14 cellular contexts compared by ENCODE assay signal in genomic region chr1:178513278-178513983, GRCh38. TPM values are rescaled to one million over a fixed set of nuclear protein-coding genes. Genes with fewer than 3 reads are reported as not detected.
A peak's percentile ranks its signal among the peaks of the same experiment; 100 is the strongest.
DNase-seq lines count a peak whose midpoint lies in the region; ATAC-seq, FAIRE-seq and TF ChIP-seq lines count a peak whose summit lies in the region.
"Had no signal": no experiment of that assay in that cellular context is flagged by ENCODE, and none has a peak within 500 bp of the region (broad histone marks: within the 10 kb centered on the region; RNA-seq: fewer than 3 reads in every experiment).

No MANE protein-coding gene starts in this region.

- H3K4me3 ChIP-seq in AG10803 (ENCODE audit: low read length) (no peak overlapping the region), epithelial cell of esophagus (ENCODE audit: low read length) (no peak overlapping the region), lower lobe of right lung (no peak overlapping the region)

- DNase-seq in AG10803 (ENCODE audit: low read depth), result peak; percentile 52
- DNase-seq in NCI-H446 treated with DMSO at 0.1 percent for 48 hours (lab: John Stamatoyannopoulos, UW), result peak; percentile 32
- DNase-seq in epithelial cell of esophagus (ENCODE audit: low read depth), result peak; percentile 27
- no peak for DNase-seq in lower lobe of right lung
- no peak for DNase-seq in NCI-H2107 treated with DMSO at 0.1 percent for 48 hours (lab: John Stamatoyannopoulos, UW; ENCODE audit: unreplicated experiment)
- no peak for DNase-seq in GM19240 (ENCODE audit: insufficient read length, low spot score)
- no peak for DNase-seq in GM19239 (ENCODE audit: insufficient read length, low spot score)
- DNase-seq: activated CD4-positive, alpha-beta T cell treated with anti-CD3 and anti-CD28 coated beads, Interleukin-2, amount 10 ng/mL, durations not matched to agents 7 days and 5 days; CD4-positive, CD25-positive, alpha-beta regulatory T cell; glutamatergic neuron; NCI-H510A had no signal

- H3K4me1 ChIP-seq in lower lobe of right lung, result peaks cover 5% of the 10 kb centered on the region

- H3K27ac ChIP-seq in lower lobe of right lung, result no peak overlapping the region

- TF ChIP-seq CTCF in AG10803 (conservative IDR thresholded peaks at IDR 0.05; ENCODE audit: low read length) (no peak), epithelial cell of esophagus (IDR thresholded peaks at IDR 0.05; ENCODE audit: insufficient read depth, low read depth, low read length, missing control alignments) (no peak), lower lobe of right lung (IDR thresholded peaks at IDR 0.05) (no peak)

- peak; percentile 43 to 53 for ATAC-seq in lower lobe of right lung
- no peak for ATAC-seq in GM21576 (IDR thresholded peaks at IDR 0.05; ENCODE audit: unreplicated experiment)

- H3K36me3 ChIP-seq in lower lobe of right lung, result no peaks in the 10 kb centered on the region

- H3K9me3 ChIP-seq in lower lobe of right lung, result no peaks in the 10 kb centered on the region

- FAIRE-seq in GM19239 (lab: Jason Lieb, UNC), result no peak
- FAIRE-seq: colon had no signal

- H3K27me3 ChIP-seq in lower lobe of right lung (ENCODE audit: low read depth), result no peaks in the 10 kb centered on the region

- intact Hi-C loops in lower lobe of right lung (cut with DNase I), result no loop called here

RNA-seq across cellular contexts. Expression of gene TEX35, which starts 0.5 kb away (rescaled TPM):
- total RNA-seq in lower lobe of right lung, result not detected
- total RNA-seq: activated CD4-positive, alpha-beta T cell treated with anti-CD3 and anti-CD28 coated beads, Interleukin-2, amount 10 ng/mL, durations not matched to agents 7 days and 5 days; CD4-positive, CD25-positive, alpha-beta regulatory T cell; renal cortical epithelial cell had no signal

RNA-seq across cellular contexts. Expression of gene CLEC20A, which starts 16.7 kb away (rescaled TPM):
- not detected for total RNA-seq in lower lobe of right lung
- total RNA-seq: activated CD4-positive, alpha-beta T cell treated with anti-CD3 and anti-CD28 coated beads, Interleukin-2, amount 10 ng/mL, durations not matched to agents 7 days and 5 days; CD4-positive, CD25-positive, alpha-beta regulatory T cell; renal cortical epithelial cell had no signal

Comparison
In these comparisons a context has a peak if more than half of its experiments do, and no peak if none do; other contexts are left out.
1. DNase-seq: peak in AG10803 (single experiment), NCI-H446 treated with DMSO at 0.1 percent for 48 hours (single experiment) and epithelial cell of esophagus (single experiment); none in lower lobe of right lung (single experiment), NCI-H2107 treated with DMSO at 0.1 percent for 48 hours (single experiment), GM19240 (single experiment) and GM19239 (single experiment).